Comparison of ENCODE assay signal across 22 cellular contexts in the genomic region with DNA sequence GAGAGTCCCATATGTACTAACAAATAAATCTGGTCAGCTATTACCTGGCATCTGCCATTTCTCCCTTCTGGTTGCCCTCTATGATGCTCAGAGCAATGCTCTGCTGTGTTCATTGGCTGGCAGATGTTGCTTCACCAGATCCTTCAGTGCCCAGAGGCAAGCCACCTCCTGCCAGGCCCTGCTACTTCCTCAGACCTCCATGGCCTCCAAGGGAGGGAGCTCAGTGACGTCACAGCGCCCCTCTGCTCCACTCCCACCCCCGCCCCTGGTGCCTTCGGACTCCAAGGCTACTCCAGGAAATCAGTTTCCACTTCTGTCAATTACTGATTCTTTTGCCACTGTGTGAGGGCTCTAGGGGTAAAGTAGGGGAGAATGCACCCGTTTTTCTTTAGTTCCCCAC.
"Had no signal": no experiment of that assay in that cellular context is flagged by ENCODE, and none has a peak within 500 bp of the region (broad histone marks: within the 10 kb centered on the region; RNA-seq: fewer than 3 reads in every experiment).

No MANE protein-coding gene starts in this region.

- H3K4me1 ChIP-seq: ascending aorta, body of pancreas had no signal

- H3K9me3 Mint-ChIP-seq: activated naive CD4-positive, alpha-beta T cell treated with anti-CD3 and anti-CD28 coated beads, Interleukin-2, amount 50 U/mL, for 24 hours; WTC11 had no signal

- H3K36me3 Mint-ChIP-seq: activated naive CD4-positive, alpha-beta T cell treated with anti-CD3 and anti-CD28 coated beads, Interleukin-2, amount 50 U/mL, for 24 hours; WTC11 had no signal

- ATAC-seq: activated CD8-positive, alpha-beta T cell treated with anti-CD3 and anti-CD28 coated beads, Interleukin-2, amount 10 ng/mL, durations not matched to agents 7 days and 5 days; body of pancreas; T-helper 17 cell; WTC11 had no signal

- H3K36me3 ChIP-seq: ascending aorta had no signal

- H3K4me3 Mint-ChIP-seq: activated CD8-positive, alpha-beta T cell treated with anti-CD3 and anti-CD28 coated beads, Interleukin-2, amount 10 ng/mL, durations not matched to agents 7 days and 5 days; activated naive CD4-positive, alpha-beta T cell treated with anti-CD3 and anti-CD28 coated beads, Interleukin-2, amount 50 U/mL, for 24 hours; T-helper 17 cell; WTC11 had no signal

- H3K27ac ChIP-seq: ascending aorta, body of pancreas, KMS-11 had no signal

- H3K9me3 ChIP-seq: ascending aorta, body of pancreas had no signal

- H3K9ac ChIP-seq: KMS-11 had no signal

- H3K4me2 ChIP-seq: KMS-11 had no signal

- H3K4me3 ChIP-seq: ascending aorta, body of pancreas had no signal

- DNase-seq: activated CD4-positive, alpha-beta T cell treated with anti-CD3 and anti-CD28 coated beads for 48 hours; activated CD4-positive, alpha-beta T cell treated with anti-CD3 and anti-CD28 coated beads, Interleukin-2, amount 50 U/mL, for 4 hours; activated CD4-positive, CD25-positive, alpha-beta regulatory T cell treated with anti-CD3 and anti-CD28 coated beads, Interleukin-2, amount 50 U/mL, for 72 hours; activated CD8-positive, alpha-beta memory T cell treated with anti-CD3 and anti-CD28 coated beads, Interleukin-2, amount 50 U/mL, for 48 hours; activated CD8-positive, alpha-beta T cell treated with anti-CD3 and anti-CD28 coated beads, Interleukin-2, amount 10 ng/mL, durations not matched to agents 7 days and 5 days; activated T-cell treated with anti-CD3 and anti-CD28 coated beads, Interleukin-2, amount 50 U/mL, for 1 hour; body of pancreas; central memory CD4-positive, alpha-beta T cell; NCI-H1092; NCI-H1417; NCI-H187 treated with DMSO at 0.1 percent for 48 hours; NCI-H2081 treated with DMSO at 0.1 percent for 48 hours; NCI-H345; NCI-H510A; NCI-H748 treated with DMSO at 0.1 percent for 48 hours; SIG-M5; T-helper 17 cell; T-helper 9 cell had no signal

- H3K27me3 ChIP-seq: ascending aorta, body of pancreas had no signal

- H3K4me1 Mint-ChIP-seq: activated naive CD4-positive, alpha-beta T cell treated with anti-CD3 and anti-CD28 coated beads, Interleukin-2, amount 50 U/mL, for 24 hours; T-helper 17 cell had no signal

- H3K27ac Mint-ChIP-seq: activated CD8-positive, alpha-beta T cell treated with anti-CD3 and anti-CD28 coated beads, Interleukin-2, amount 10 ng/mL, durations not matched to agents 7 days and 5 days; activated naive CD4-positive, alpha-beta T cell treated with anti-CD3 and anti-CD28 coated beads, Interleukin-2, amount 50 U/mL, for 24 hours; T-helper 17 cell; WTC11 had no signal

- H3K27me3 Mint-ChIP-seq: activated naive CD4-positive, alpha-beta T cell treated with anti-CD3 and anti-CD28 coated beads, Interleukin-2, amount 50 U/mL, for 24 hours had no signal
